15 cellular contexts compared by ENCODE assay signal in the genomic region with DNA sequence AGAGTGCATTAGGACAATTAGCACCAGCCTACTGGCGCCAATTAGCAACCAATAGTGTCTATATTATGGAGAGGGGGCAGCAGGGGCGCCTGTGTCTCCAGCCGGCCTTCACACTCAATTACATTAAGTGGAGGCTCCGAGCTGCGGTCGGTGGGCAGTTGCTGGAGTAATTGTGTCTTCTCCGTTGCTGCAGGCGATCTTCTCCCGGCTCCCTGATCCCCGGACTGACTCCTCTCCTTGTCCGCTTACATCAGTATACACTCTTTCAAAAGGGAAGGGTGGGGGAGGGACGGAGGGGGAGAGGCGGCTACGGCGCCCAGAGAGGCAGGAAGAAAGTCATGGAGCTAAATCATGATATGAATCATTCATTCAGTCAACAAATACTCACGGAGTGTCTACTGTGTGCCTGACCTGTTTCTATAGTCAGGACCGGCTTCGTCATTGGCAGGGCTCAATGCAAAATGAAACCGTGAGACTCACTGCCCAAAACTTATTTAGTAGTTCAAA.
A peak's percentile ranks its signal among the peaks of the same experiment; 100 is the strongest.
DNase-seq lines count a peak whose midpoint lies in the region; FAIRE-seq and TF ChIP-seq lines count a peak whose summit lies in the region.
"Had no signal": no experiment of that assay in that cellular context is flagged by ENCODE, and none has a peak within 500 bp of the region (broad histone marks: within the 10 kb centered on the region; RNA-seq: fewer than 3 reads in every experiment).

No MANE protein-coding gene starts in this region.

- peaks cover 13% of the 10 kb centered on the region for H3K4me1 ChIP-seq in neural progenitor cell

- H3K9ac ChIP-seq in neural progenitor cell: no peak overlapping the region

- peak overlapping the region; percentile 72 for H3K27ac Mint-ChIP-seq in neural progenitor cell
- no peak overlapping the region for H3K27ac Mint-ChIP-seq in activated T-cell treated with anti-CD3 and anti-CD28 coated beads, Interleukin-2, amount 50 U/mL, for 24 hours
- H3K27ac Mint-ChIP-seq: activated naive CD8-positive, alpha-beta T cell; stimulated activated memory B cell treated with anti-CD40 and anti-IgM and Interleukin-4, amounts not matched to agents 10 μg/mL and 1 μg/mL and 100 μg/mL, for 72 hours had no signal

- in situ Hi-C loops in brain microvascular endothelial cell (cut with HindIII; ENCODE audit: low pct_ligation_motif_present, low sequenced_read_pairs): no loop called here

- H3K36me3 Mint-ChIP-seq in neural progenitor cell: no peaks in the 10 kb centered on the region
- no peaks in the 10 kb centered on the region for H3K36me3 Mint-ChIP-seq in activated T-cell treated with anti-CD3 and anti-CD28 coated beads, Interleukin-2, amount 50 U/mL, for 24 hours (ENCODE audit: low read depth)
- H3K36me3 Mint-ChIP-seq: activated naive CD8-positive, alpha-beta T cell; stimulated activated memory B cell treated with anti-CD40 and anti-IgM and Interleukin-4, amounts not matched to agents 10 μg/mL and 1 μg/mL and 100 μg/mL, for 72 hours had no signal

- no peak overlapping the region for H2AFZ ChIP-seq in neural progenitor cell (replicated peaks)

- DNase-seq in Daoy (ENCODE audit: low read depth) (peak; percentile 80), NCI-H2227 (lab: John Stamatoyannopoulos, UW; ENCODE audit: unreplicated experiment) (peak; percentile 14), brain microvascular endothelial cell (peak; percentile 23), neural progenitor cell (ENCODE audit: low spot score) (peak; percentile 53), D721Med (ENCODE audit: insufficient read length, low spot score) (no peak), HuH-7.5 (ENCODE audit: low spot score) (no peak), superior temporal gyrus (ENCODE audit: extremely low spot score) (no peak)
- no peak for DNase-seq in activated T-cell treated with anti-CD3 and anti-CD28 coated beads, Interleukin-2, amount 50 U/mL, for 24 hours
- DNase-seq: GDM1, mucosa of descending colon had no signal

- H3K36me3 ChIP-seq in brain microvascular endothelial cell (replicated peaks) (no peaks in the 10 kb centered on the region), neural progenitor cell (no peaks in the 10 kb centered on the region)

- no peaks in the 10 kb centered on the region for H3K9me3 ChIP-seq in neural progenitor cell (ENCODE audit: low read depth)
- H3K9me3 ChIP-seq: mucosa of descending colon had no signal

- H3K27me3 Mint-ChIP-seq in neural progenitor cell (ENCODE audit: insufficient read depth, low read depth): peaks cover 14% of the 10 kb centered on the region
- H3K27me3 Mint-ChIP-seq in activated T-cell treated with anti-CD3 and anti-CD28 coated beads, Interleukin-2, amount 50 U/mL, for 24 hours: no peaks in the 10 kb centered on the region
- H3K27me3 Mint-ChIP-seq: activated naive CD8-positive, alpha-beta T cell; stimulated activated memory B cell treated with anti-CD40 and anti-IgM and Interleukin-4, amounts not matched to agents 10 μg/mL and 1 μg/mL and 100 μg/mL, for 72 hours had no signal

- peaks cover 15% of the 10 kb centered on the region for H3F3A ChIP-seq in neural progenitor cell (ENCODE audit: low read depth)

- H3K4me3 Mint-ChIP-seq in neural progenitor cell: no peak overlapping the region
- H3K4me3 Mint-ChIP-seq in activated T-cell treated with anti-CD3 and anti-CD28 coated beads, Interleukin-2, amount 50 U/mL, for 24 hours: no peak overlapping the region
- H3K4me3 Mint-ChIP-seq: activated naive CD8-positive, alpha-beta T cell; stimulated activated memory B cell treated with anti-CD40 and anti-IgM and Interleukin-4, amounts not matched to agents 10 μg/mL and 1 μg/mL and 100 μg/mL, for 72 hours had no signal

- TF ChIP-seq CTCF in brain microvascular endothelial cell (IDR thresholded peaks at IDR 0.05; ENCODE audit: low read depth, low read length, missing control alignments) (no peak), neural progenitor cell (IDR thresholded peaks at IDR 0.05) (no peak), D721Med (IDR thresholded peaks at IDR 0.05; ENCODE audit: insufficient read depth, missing control alignments) (no peak)

- no peaks in the 10 kb centered on the region for H3K27me3 ChIP-seq in brain microvascular endothelial cell (replicated peaks)
- no peaks in the 10 kb centered on the region for H3K27me3 ChIP-seq in neural progenitor cell

- H3K27ac ChIP-seq in brain microvascular endothelial cell: no peak overlapping the region
- no peak overlapping the region for H3K27ac ChIP-seq in neural progenitor cell
- H3K27ac ChIP-seq: coronary artery, VCaP had no signal

- FAIRE-seq in D721Med (lab: Jason Lieb, UNC): no peak
- FAIRE-seq: islet of Langerhans had no signal

- H3K4me2 ChIP-seq in neural progenitor cell: peak overlapping the region; percentile 30

- peak overlapping the region; percentile 41 for H3K4me3 ChIP-seq in brain microvascular endothelial cell (ENCODE audit: low read depth, low read length)
- no peak overlapping the region for H3K4me3 ChIP-seq in neural progenitor cell
- H3K4me3 ChIP-seq: coronary artery, mucosa of descending colon had no signal

- H3K79me2 ChIP-seq in neural progenitor cell (ENCODE audit: low read depth): no peaks in the 10 kb centered on the region

- H3K4me1 Mint-ChIP-seq in neural progenitor cell: peaks cover 7% of the 10 kb centered on the region
- no peaks in the 10 kb centered on the region for H3K4me1 Mint-ChIP-seq in activated T-cell treated with anti-CD3 and anti-CD28 coated beads, Interleukin-2, amount 50 U/mL, for 24 hours (ENCODE audit: low read depth)
- H3K4me1 Mint-ChIP-seq: stimulated activated memory B cell treated with anti-CD40 and anti-IgM and Interleukin-4, amounts not matched to agents 10 μg/mL and 1 μg/mL and 100 μg/mL, for 72 hours had no signal

- no peaks in the 10 kb centered on the region for H4K20me1 ChIP-seq in neural progenitor cell (ENCODE audit: low read depth)

- H3K9me3 Mint-ChIP-seq in neural progenitor cell: no peaks in the 10 kb centered on the region
- H3K9me3 Mint-ChIP-seq in activated T-cell treated with anti-CD3 and anti-CD28 coated beads, Interleukin-2, amount 50 U/mL, for 24 hours: no peaks in the 10 kb centered on the region

Comparison
In these comparisons a context has a peak if more than half of its experiments do, and no peak if none do; other contexts are left out.
1. DNase-seq: peak in Daoy (single experiment), NCI-H2227 (single experiment), brain microvascular endothelial cell (single experiment) and neural progenitor cell (single experiment); none in D721Med (single experiment), activated T-cell treated with anti-CD3 and anti-CD28 coated beads, Interleukin-2, amount 50 U/mL, for 24 hours (single experiment), HuH-7.5 (single experiment) and superior temporal gyrus (single experiment).